Comparison of ENCODE assay signal across 30 cellular contexts in genomic region chr18:77191241-77191751, GRCh38. TPM values are rescaled to one million over a fixed set of nuclear protein-coding genes. Genes with fewer than 3 reads are reported as not detected.
DNase-seq lines count a peak whose midpoint lies in the region; ATAC-seq and TF ChIP-seq lines count a peak whose summit lies in the region.
"Had no signal": no experiment of that assay in that cellular context is flagged by ENCODE, and none has a peak within 500 bp of the region (broad histone marks: within the 10 kb centered on the region; RNA-seq: fewer than 3 reads in every experiment).

No MANE protein-coding gene starts in this region.

- H3K27me3 ChIP-seq in psoas muscle (ENCODE audit: insufficient read depth in 3 of 3, low read length in 2 of 3): no peaks in the 10 kb centered on the region
- H3K27me3 ChIP-seq: Peyer's patch, right lobe of liver, vagina had no signal

- no peaks in the 10 kb centered on the region for H3K4me1 ChIP-seq in psoas muscle
- H3K4me1 ChIP-seq: lower lobe of right lung, Peyer's patch, right lobe of liver, vagina had no signal

- H3K27me3 Mint-ChIP-seq in activated CD4-positive, alpha-beta T cell treated with anti-CD3 and anti-CD28 coated beads for 36 hours: no peaks in the 10 kb centered on the region
- H3K27me3 Mint-ChIP-seq: activated B cell treated with CpG ODN at 0.5 μM for 24 hours had no signal

- H3K4me3 ChIP-seq in psoas muscle: no peak overlapping the region
- H3K4me3 ChIP-seq: lower lobe of right lung, Peyer's patch, right lobe of liver, SK-N-MC, vagina had no signal

- WGBS in psoas muscle, 3 donors: 79 to 92% (median 80%) methylated on average over 1 of the region's 1 CpG

- no peaks in the 10 kb centered on the region for H3K36me3 ChIP-seq in psoas muscle (ENCODE audit: insufficient read depth in 1 of 2, low read depth in 1 of 2)
- H3K36me3 ChIP-seq: lower lobe of right lung, Peyer's patch, right lobe of liver, vagina had no signal

- no peaks in the 10 kb centered on the region for H3K9me3 ChIP-seq in psoas muscle
- H3K9me3 ChIP-seq: lower lobe of right lung, Peyer's patch, right lobe of liver, vagina had no signal

- no peak for ATAC-seq in HG03196 (IDR thresholded peaks at IDR 0.05; ENCODE audit: unreplicated experiment)
- no peak for ATAC-seq in psoas muscle
- no peak for ATAC-seq in activated CD4-positive, alpha-beta T cell treated with anti-CD3 and anti-CD28 coated beads for 36 hours
- ATAC-seq: lower lobe of right lung, right lobe of liver had no signal

- CTCF ChIA-PET in activated CD4-positive, alpha-beta T cell treated with anti-CD3 and anti-CD28 coated beads for 36 hours (lab: Charles Lee): no interaction called here

- no peaks in the 10 kb centered on the region for H3K36me3 Mint-ChIP-seq in activated CD4-positive, alpha-beta T cell treated with anti-CD3 and anti-CD28 coated beads for 36 hours (ENCODE audit: low read depth)
- H3K36me3 Mint-ChIP-seq: CD14-positive monocyte had no signal

- H3K4me1 Mint-ChIP-seq in activated CD4-positive, alpha-beta T cell treated with anti-CD3 and anti-CD28 coated beads for 36 hours: no peaks in the 10 kb centered on the region
- H3K4me1 Mint-ChIP-seq: activated B cell treated with CpG ODN at 0.5 μM for 24 hours; activated CD4-positive, alpha-beta memory T cell treated with anti-CD3 and anti-CD28 coated beads, Interleukin-2, amount 10 ng/mL, durations not matched to agents 7 days and 5 days; CD14-positive monocyte had no signal

- peak; percentile 60 for DNase-seq in AG20443 (ENCODE audit: low spot score)
- peak; percentile 69 for DNase-seq in NCI-H82 (lab: John Stamatoyannopoulos, UW)
- peak; percentile 36 for DNase-seq in dedifferentiated amniotic fluid mesenchymal stem cell (ENCODE audit: extremely low spot score)
- DNase-seq in myocyte (ENCODE audit: low read depth): peak; percentile 67
- DNase-seq in psoas muscle: no peak
- no peak for DNase-seq in activated CD4-positive, alpha-beta T cell treated with anti-CD3 and anti-CD28 coated beads for 36 hours
- DNase-seq in GM19238 (ENCODE audit: insufficient read length, low spot score): no peak
- DNase-seq: activated B cell treated with CpG ODN at 0.5 μM for 24 hours; activated CD4-positive, alpha-beta memory T cell treated with anti-CD3 and anti-CD28 coated beads, Interleukin-2, amount 10 ng/mL, durations not matched to agents 7 days and 5 days; activated naive CD4-positive, alpha-beta T cell treated with anti-CD3 and anti-CD28 coated beads for 36 hours; activated T-cell treated with anti-CD3 and anti-CD28 coated beads, Interleukin-2, amount 50 U/mL, for 1 hour; anterior cingulate cortex; DMS79; H7; kidney; lower lobe of right lung; NCI-H1048; NCI-H2029 treated with DMSO at 0.1 percent for 48 hours; NK-92 treated with Interleukin-12 subunit alpha and Interleukin-12 subunit beta, amount 100 ng/mL, for 24 hours; Peyer's patch; right lobe of liver; T-helper 2 cell had no signal

- no peak for TF ChIP-seq CTCF in psoas muscle (IDR thresholded peaks at IDR 0.05)

- no peak overlapping the region for H3K27ac Mint-ChIP-seq in activated CD4-positive, alpha-beta T cell treated with anti-CD3 and anti-CD28 coated beads for 36 hours
- H3K27ac Mint-ChIP-seq: activated B cell treated with CpG ODN at 0.5 μM for 24 hours; activated CD4-positive, alpha-beta memory T cell treated with anti-CD3 and anti-CD28 coated beads, Interleukin-2, amount 10 ng/mL, durations not matched to agents 7 days and 5 days; activated naive CD4-positive, alpha-beta T cell treated with anti-CD3 and anti-CD28 coated beads for 36 hours had no signal

- H3K4me3 Mint-ChIP-seq in activated CD4-positive, alpha-beta T cell treated with anti-CD3 and anti-CD28 coated beads for 36 hours: no peak overlapping the region
- H3K4me3 Mint-ChIP-seq: activated B cell treated with CpG ODN at 0.5 μM for 24 hours; activated CD4-positive, alpha-beta memory T cell treated with anti-CD3 and anti-CD28 coated beads, Interleukin-2, amount 10 ng/mL, durations not matched to agents 7 days and 5 days; activated naive CD4-positive, alpha-beta T cell treated with anti-CD3 and anti-CD28 coated beads for 36 hours; CD14-positive monocyte had no signal

- no peaks in the 10 kb centered on the region for H3K9me3 Mint-ChIP-seq in activated CD4-positive, alpha-beta T cell treated with anti-CD3 and anti-CD28 coated beads for 36 hours (ENCODE audit: low read depth)

- no peak overlapping the region for H3K27ac ChIP-seq in psoas muscle
- H3K27ac ChIP-seq: KMS-11, lower lobe of right lung, Peyer's patch, right lobe of liver, SK-N-MC, vagina had no signal

- intact Hi-C loops in psoas muscle (cut with DNase I): loop anchor here (5.0 kb wide), 2 partner anchors 34 to 44 kb away; no protein-coding TSS in a partner anchor
- intact Hi-C loops in activated CD4-positive, alpha-beta T cell treated with anti-CD3 and anti-CD28 coated beads for 36 hours (cut with DNase I, micrococcal nuclease): no loop called here

- POLR2A ChIA-PET in activated CD4-positive, alpha-beta T cell treated with anti-CD3 and anti-CD28 coated beads for 36 hours (lab: Charles Lee): no interaction called here

RNA-seq across cellular contexts. Expression of gene GALR1, which starts 58.4 kb away (rescaled TPM):
- total RNA-seq in myocyte (not detected in 2 replicates), psoas muscle (under 1 TPM in 1 of 4 donors, not detected in 3; 0.02 TPM)
- polyA plus RNA-seq in myocyte (2012): not detected
- polyA plus RNA-seq in psoas muscle: under 1 TPM in 1 of 3 donors, not detected in 2; under 0.01 TPM
- total RNA-seq in activated CD4-positive, alpha-beta T cell treated with anti-CD3 and anti-CD28 coated beads for 36 hours: not detected
- total RNA-seq: A673; activated B cell treated with CpG ODN at 0.5 μM for 24 hours; activated CD4-positive, alpha-beta memory T cell treated with anti-CD3 and anti-CD28 coated beads, Interleukin-2, amount 10 ng/mL, durations not matched to agents 7 days and 5 days; activated naive CD4-positive, alpha-beta T cell treated with anti-CD3 and anti-CD28 coated beads for 36 hours; HT-29; lower lobe of right lung; osteocyte had no signal
- polyA plus RNA-seq: CD14-positive monocyte had no signal

RNA-seq across cellular contexts. Expression of gene MBP, which starts 58.7 kb away (rescaled TPM):
- total RNA-seq in myocyte: 3.2 and 7.2 TPM in 2 replicates
- 8.2 TPM for polyA plus RNA-seq in myocyte (2012)
- 10 to 100 TPM; 51.6 to 88.2 (median 78.6) TPM for total RNA-seq in psoas muscle
- polyA plus RNA-seq in psoas muscle: 10 to 100 TPM; 16.4 to 43.9 (median 40.8) TPM
- 10 to 100 TPM; 47.0 to 65.7 TPM for total RNA-seq in activated CD4-positive, alpha-beta T cell treated with anti-CD3 and anti-CD28 coated beads for 36 hours
- total RNA-seq: A673 had no signal

Comparison
In these comparisons a context has a peak if more than half of its experiments do, and no peak if none do; other contexts are left out.
1. DNase-seq: peak in AG20443 (single experiment), NCI-H82 (single experiment), dedifferentiated amniotic fluid mesenchymal stem cell (single experiment) and myocyte (single experiment); none in psoas muscle (0 of 2), activated CD4-positive, alpha-beta T cell treated with anti-CD3 and anti-CD28 coated beads for 36 hours (single experiment) and GM19238 (single experiment).
2. intact Hi-C loops: an anchor here in psoas muscle (5.0 kb wide); none called in activated CD4-positive, alpha-beta T cell treated with anti-CD3 and anti-CD28 coated beads for 36 hours.